In genomic region chr3:149380220-149380619, GRCh38 we compare ENCODE assay signal across 14 cellular contexts. TPM values are rescaled to one million over a fixed set of nuclear protein-coding genes. Genes with fewer than 3 reads are reported as not detected.
"Had no signal": no experiment of that assay in that cellular context is flagged by ENCODE, and none has a peak within 500 bp of the region (broad histone marks: within the 10 kb centered on the region; RNA-seq: fewer than 3 reads in every experiment).

No MANE protein-coding gene starts in this region.

RNA-seq across cellular contexts. Expression of gene TM4SF1, which starts 2.8 kb away (rescaled TPM):
- total RNA-seq: activated B cell treated with CpG ODN at 0.5 μM for 24 hours; activated CD4-positive, alpha-beta memory T cell treated with anti-CD3 and anti-CD28 coated beads, Interleukin-2, amount 10 ng/mL, durations not matched to agents 7 days and 5 days; activated CD4-positive, alpha-beta T cell treated with anti-CD3 and anti-CD28 coated beads for 36 hours; activated CD4-positive, alpha-beta T cell treated with anti-CD3 and anti-CD28 coated beads, Interleukin-2, amount 10 ng/mL, durations not matched to agents 7 days and 5 days; activated CD8-positive, alpha-beta memory T cell treated with anti-CD3 and anti-CD28 coated beads for 36 hours; activated CD8-positive, alpha-beta memory T cell treated with anti-CD3 and anti-CD28 coated beads, Interleukin-2, amount 10 ng/mL, durations not matched to agents 7 days and 5 days; activated CD8-positive, alpha-beta T cell treated with anti-CD3 and anti-CD28 coated beads for 36 hours; activated CD8-positive, alpha-beta T cell treated with anti-CD3 and anti-CD28 coated beads, Interleukin-2, amount 10 ng/mL, durations not matched to agents 7 days and 5 days; T-helper 2 cell treated with Interferon-gamma antibody and Interleukin-4, amounts not matched to agents 100 ng/mL and 5 ng/mL, for 36 hours had no signal

RNA-seq across cellular contexts. Expression of gene TM4SF18, which starts 46.8 kb away (rescaled TPM):
- total RNA-seq: activated B cell treated with CpG ODN at 0.5 μM for 24 hours; activated CD4-positive, alpha-beta memory T cell treated with anti-CD3 and anti-CD28 coated beads for 36 hours; activated CD4-positive, alpha-beta memory T cell treated with anti-CD3 and anti-CD28 coated beads, Interleukin-2, amount 10 ng/mL, durations not matched to agents 7 days and 5 days; activated CD4-positive, alpha-beta T cell treated with anti-CD3 and anti-CD28 coated beads for 36 hours; activated CD4-positive, alpha-beta T cell treated with anti-CD3 and anti-CD28 coated beads, Interleukin-2, amount 10 ng/mL, durations not matched to agents 24 days and 14 days; activated CD4-positive, alpha-beta T cell treated with anti-CD3 and anti-CD28 coated beads, Interleukin-2, amount 10 ng/mL, durations not matched to agents 7 days and 5 days; activated CD8-positive, alpha-beta memory T cell treated with anti-CD3 and anti-CD28 coated beads for 36 hours; activated CD8-positive, alpha-beta memory T cell treated with anti-CD3 and anti-CD28 coated beads, Interleukin-2, amount 10 ng/mL, durations not matched to agents 7 days and 5 days; activated CD8-positive, alpha-beta T cell treated with anti-CD3 and anti-CD28 coated beads for 36 hours; activated CD8-positive, alpha-beta T cell treated with anti-CD3 and anti-CD28 coated beads, Interleukin-2, amount 10 ng/mL, durations not matched to agents 7 days and 5 days; T-cell; T-helper 1 cell treated with Interleukin-12 subunit alpha and Interleukin-12 subunit beta and Interleukin-4 antibody, amounts not matched to agents 30 ng/mL and 1 ng/mL, for 36 hours; T-helper 17 cell; T-helper 2 cell treated with Interferon-gamma antibody and Interleukin-4, amounts not matched to agents 100 ng/mL and 5 ng/mL, for 36 hours had no signal
